In genomic region chr15:69668963-69669362, GRCh38 we compare ENCODE assay signal across 1 cellular context.
TF ChIP-seq lines count a peak whose summit lies in the region.

No MANE protein-coding gene starts in this region.

TF ChIP-seq in GM12878, 131 proteins besides CTCF, POLR2A, EP300 and RAD21 (continued from another document):
- TF ChIP-seq TAF1 (IDR thresholded peaks at IDR 0.05; ENCODE audit: borderline replicate concordance, low read depth, low read length) (no peak), HSF1 (IDR thresholded peaks at IDR 0.05; ENCODE audit: low read depth, low read length) (no peak), PAX5 (IDR thresholded peaks at IDR 0.05; ENCODE audit: borderline replicate concordance, low read depth, low read length) (peak; percentile 82; the same call in 1 of the 2 replicates), PML (IDR thresholded peaks at IDR 0.05; ENCODE audit: low read length) (no peak), DPF2 (IDR thresholded peaks at IDR 0.05) (peak; percentile 76; the same call in 1 of the 2 replicates), CHD2 (IDR thresholded peaks at IDR 0.05; ENCODE audit: borderline replicate concordance, low read depth, low read length) (peak; percentile 67; the same call in 1 of the 2 replicates), STAT1 (conservative IDR thresholded peaks at IDR 0.05) (no peak), RELB (IDR thresholded peaks at IDR 0.05; ENCODE audit: low read depth) (peak; percentile 81; the same call in 1 of the 2 replicates), WRNIP1 (IDR thresholded peaks at IDR 0.05; ENCODE audit: borderline replicate concordance, low read depth, low read length) (no peak), SUZ12 (IDR thresholded peaks at IDR 0.05; ENCODE audit: unreplicated experiment) (no peak), ZBTB4 (CRISPR knock-in tag; IDR thresholded peaks at IDR 0.05) (no peak), SMARCA5 (IDR thresholded peaks at IDR 0.05) (no peak), HDAC2 (IDR thresholded peaks at IDR 0.05) (no peak), BMI1 (IDR thresholded peaks at IDR 0.05; ENCODE audit: borderline replicate concordance) (no peak), TBL1XR1 (IDR thresholded peaks at IDR 0.05; ENCODE audit: low read depth, low read length) (no peak), MTA2 (IDR thresholded peaks at IDR 0.05; ENCODE audit: low read depth) (peak; percentile 81), SIN3A (IDR thresholded peaks at IDR 0.05; ENCODE audit: low read depth, low read length) (no peak), SIX5 (IDR thresholded peaks at IDR 0.05; ENCODE audit: low read depth, low read length, severe bottlenecking) (no peak), POU2F2 (IDR thresholded peaks at IDR 0.05; ENCODE audit: borderline replicate concordance, low read depth, low read length) (0 out of 3 replicates have a peak, but pooled peaks have one; percentile 19), NFIC (IDR thresholded peaks at IDR 0.05; ENCODE audit: low read depth, low read length) (peak; percentile 54; the same call in 1 of the 2 replicates), CUX1 (IDR thresholded peaks at IDR 0.05; ENCODE audit: insufficient replicate concordance, low read depth, low read length) (no peak), SMAD5 (IDR thresholded peaks at IDR 0.05; ENCODE audit: low read depth) (no peak), RUNX3 (IDR thresholded peaks at IDR 0.05; ENCODE audit: low read length) (peak; percentile 93), STAT3 (IDR thresholded peaks at IDR 0.05; ENCODE audit: low read depth, low read length) (no peak), ZBTB11 (CRISPR knock-in tag; IDR thresholded peaks at IDR 0.05) (no peak), ZNF592 (IDR thresholded peaks at IDR 0.05) (no peak), PAX8 (IDR thresholded peaks at IDR 0.05) (no peak), KDM1A (IDR thresholded peaks at IDR 0.05; ENCODE audit: borderline replicate concordance) (no peak), JUNB (IDR thresholded peaks at IDR 0.05) (no peak), POLR2AphosphoS2 (IDR thresholded peaks at IDR 0.05; ENCODE audit: low read depth, low read length) (no peak), ASH2L (IDR thresholded peaks at IDR 0.05; ENCODE audit: borderline replicate concordance, low read depth) (no peak), SP1 (IDR thresholded peaks at IDR 0.05; ENCODE audit: low read depth, low read length) (peak; percentile 72), CBX3 (IDR thresholded peaks at IDR 0.05; ENCODE audit: borderline replicate concordance, low read depth) (no peak), YBX1 (IDR thresholded peaks at IDR 0.05) (no peak), FOXM1 (IDR thresholded peaks at IDR 0.05; ENCODE audit: low read depth, low read length) (no peak), RBBP5 (conservative IDR thresholded peaks at IDR 0.05) (no peak), NFXL1 (IDR thresholded peaks at IDR 0.05; ENCODE audit: borderline replicate concordance) (no peak), NKRF (conservative IDR thresholded peaks at IDR 0.05) (no peak)
- TF ChIP-seq, protein P1, sequence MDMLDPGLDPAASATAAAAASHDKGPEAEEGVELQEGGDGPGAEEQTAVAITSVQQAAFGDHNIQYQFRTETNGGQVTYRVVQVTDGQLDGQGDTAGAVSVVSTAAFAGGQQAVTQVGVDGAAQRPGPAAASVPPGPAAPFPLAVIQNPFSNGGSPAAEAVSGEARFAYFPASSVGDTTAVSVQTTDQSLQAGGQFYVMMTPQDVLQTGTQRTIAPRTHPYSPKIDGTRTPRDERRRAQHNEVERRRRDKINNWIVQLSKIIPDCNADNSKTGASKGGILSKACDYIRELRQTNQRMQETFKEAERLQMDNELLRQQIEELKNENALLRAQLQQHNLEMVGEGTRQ (IDR thresholded peaks at IDR 0.05; ENCODE audit: borderline replicate concordance, low read depth, low read length) = no peak
